In genomic region chr1:172338295-172338735, GRCh38 we compare ENCODE assay signal across 12 cellular contexts.
DNase-seq lines count a peak whose midpoint lies in the region; ATAC-seq lines count a peak whose summit lies in the region.
"Had no signal": no experiment of that assay in that cellular context is flagged by ENCODE, and none has a peak within 500 bp of the region (broad histone marks: within the 10 kb centered on the region; RNA-seq: fewer than 3 reads in every experiment).

No MANE protein-coding gene starts in this region.

- peaks cover 16% of the 10 kb centered on the region for H3K4me1 Mint-ChIP-seq in activated CD8-positive, alpha-beta T cell treated with anti-CD3 and anti-CD28 coated beads, Interleukin-2, amount 10 ng/mL, durations not matched to agents 7 days and 5 days (ENCODE audit: low read depth)

- peak; percentile 49 for ATAC-seq in HG02852 (IDR thresholded peaks at IDR 0.05; ENCODE audit: unreplicated experiment)
- peak; percentile 55 for ATAC-seq in activated CD8-positive, alpha-beta T cell treated with anti-CD3 and anti-CD28 coated beads, Interleukin-2, amount 10 ng/mL, durations not matched to agents 7 days and 5 days
- ATAC-seq: effector memory CD8-positive, alpha-beta T cell had no signal

- CTCF ChIA-PET in activated CD8-positive, alpha-beta T cell treated with anti-CD3 and anti-CD28 coated beads, Interleukin-2, amount 10 ng/mL, durations not matched to agents 7 days and 5 days (lab: Charles Lee): interaction anchor here (0.8 to 2.7 kb wide), 8 partner anchors 16 to 248 kb away, joined by 3 to 10 read pairs (median 4); no protein-coding TSS in a partner anchor

- H3K9me3 Mint-ChIP-seq in activated CD8-positive, alpha-beta T cell treated with anti-CD3 and anti-CD28 coated beads, Interleukin-2, amount 10 ng/mL, durations not matched to agents 7 days and 5 days (ENCODE audit: insufficient read depth): no peaks in the 10 kb centered on the region
- H3K9me3 Mint-ChIP-seq: effector memory CD8-positive, alpha-beta T cell had no signal

- DNase-seq in activated CD4-positive, alpha-beta T cell treated with anti-CD3 and anti-CD28 coated beads, Interleukin-2, amount 50 U/mL, for 48 hours: peak; percentile 51 to 66
- DNase-seq in activated CD4-positive, alpha-beta T cell treated with anti-CD3 and anti-CD28 coated beads for 4 hours: no peak
- no peak for DNase-seq in activated CD8-positive, alpha-beta T cell treated with anti-CD3 and anti-CD28 coated beads, Interleukin-2, amount 10 ng/mL, durations not matched to agents 7 days and 5 days
- peak; percentile 54 for DNase-seq in stimulated activated CD8-positive, alpha-beta memory T cell treated with anti-CD3 and anti-CD28 coated beads, Interleukin-4, amount 100 ng/mL, for 48 hours
- DNase-seq in NCI-H446 treated with DMSO at 0.1 percent for 48 hours (lab: John Stamatoyannopoulos, UW) (no peak), DMS79 treated with DMSO at 0.1 percent for 48 hours (lab: John Stamatoyannopoulos, UW) (no peak), Ammon's horn (ENCODE audit: low spot score) (no peak)
- DNase-seq: effector memory CD8-positive, alpha-beta T cell; NCI-H526 treated with DMSO at 0.1 percent for 48 hours; testis had no signal

- H3K4me3 Mint-ChIP-seq in activated CD8-positive, alpha-beta T cell treated with anti-CD3 and anti-CD28 coated beads, Interleukin-2, amount 10 ng/mL, durations not matched to agents 7 days and 5 days: no peak overlapping the region
- H3K4me3 Mint-ChIP-seq: activated naive CD8-positive, alpha-beta T cell; effector memory CD8-positive, alpha-beta T cell had no signal

- no peaks in the 10 kb centered on the region for H3K36me3 Mint-ChIP-seq in activated CD8-positive, alpha-beta T cell treated with anti-CD3 and anti-CD28 coated beads, Interleukin-2, amount 10 ng/mL, durations not matched to agents 7 days and 5 days (ENCODE audit: low read depth)

- POLR2A ChIA-PET in activated CD8-positive, alpha-beta T cell treated with anti-CD3 and anti-CD28 coated beads, Interleukin-2, amount 10 ng/mL, durations not matched to agents 7 days and 5 days (lab: Charles Lee): interaction anchor here (2.1 kb wide), 1 partner anchor 21 kb away, joined by 8 read pairs; no protein-coding TSS in a partner anchor

- no peaks in the 10 kb centered on the region for H3K27me3 Mint-ChIP-seq in activated CD8-positive, alpha-beta T cell treated with anti-CD3 and anti-CD28 coated beads, Interleukin-2, amount 10 ng/mL, durations not matched to agents 7 days and 5 days (ENCODE audit: low read depth)
- H3K27me3 Mint-ChIP-seq: activated naive CD8-positive, alpha-beta T cell; effector memory CD8-positive, alpha-beta T cell had no signal

- H3K27ac Mint-ChIP-seq in activated CD8-positive, alpha-beta T cell treated with anti-CD3 and anti-CD28 coated beads, Interleukin-2, amount 10 ng/mL, durations not matched to agents 7 days and 5 days: no peak overlapping the region
- H3K27ac Mint-ChIP-seq: activated naive CD8-positive, alpha-beta T cell; effector memory CD8-positive, alpha-beta T cell had no signal

Comparison
In these comparisons a context has a peak if more than half of its experiments do, and no peak if none do; other contexts are left out.
1. DNase-seq: peak in activated CD4-positive, alpha-beta T cell treated with anti-CD3 and anti-CD28 coated beads, Interleukin-2, amount 50 U/mL, for 48 hours (2 of 2) and stimulated activated CD8-positive, alpha-beta memory T cell treated with anti-CD3 and anti-CD28 coated beads, Interleukin-4, amount 100 ng/mL, for 48 hours (single experiment); none in activated CD4-positive, alpha-beta T cell treated with anti-CD3 and anti-CD28 coated beads for 4 hours (0 of 2), activated CD8-positive, alpha-beta T cell treated with anti-CD3 and anti-CD28 coated beads, Interleukin-2, amount 10 ng/mL, durations not matched to agents 7 days and 5 days (single experiment), NCI-H446 treated with DMSO at 0.1 percent for 48 hours (single experiment), DMS79 treated with DMSO at 0.1 percent for 48 hours (single experiment) and Ammon's horn (single experiment).